Comparison of ENCODE assay signal across 18 cellular contexts in the genomic region with DNA sequence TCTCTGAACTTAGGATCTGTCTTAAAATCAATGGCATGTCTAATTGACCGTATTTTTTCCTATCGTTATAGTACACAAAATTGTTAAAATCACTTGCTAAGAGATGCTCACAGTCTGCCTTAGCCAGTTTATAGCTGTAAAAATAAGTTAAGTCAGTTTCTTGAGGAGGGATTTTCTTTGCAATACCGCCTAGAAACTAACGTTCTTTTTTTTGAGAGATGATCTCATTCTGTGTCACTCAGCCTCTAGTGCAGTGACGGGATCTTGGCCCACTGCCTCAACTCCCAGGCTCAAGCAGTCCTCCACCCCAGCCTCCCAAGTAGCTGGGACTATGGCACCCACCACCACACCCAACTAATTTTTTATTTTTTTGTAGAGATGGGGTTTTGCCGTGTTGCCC. TPM values are rescaled to one million over a fixed set of nuclear protein-coding genes. Genes with fewer than 3 reads are reported as not detected.
DNase-seq lines count a peak whose midpoint lies in the region; ATAC-seq, FAIRE-seq and TF ChIP-seq lines count a peak whose summit lies in the region.
"Had no signal": no experiment of that assay in that cellular context is flagged by ENCODE, and none has a peak within 500 bp of the region (broad histone marks: within the 10 kb centered on the region; RNA-seq: fewer than 3 reads in every experiment).

No MANE protein-coding gene starts in this region.

- H3K36me3 ChIP-seq in SJSA1 (peaks cover 85% of the 10 kb centered on the region), fibroblast of lung (ENCODE audit: control insufficient read depth, insufficient read depth, low read length) (no peaks in the 10 kb centered on the region)
- H3K36me3 ChIP-seq: pancreas had no signal

- H3K9me3 ChIP-seq in SJSA1 (replicated peaks) (no peaks in the 10 kb centered on the region), fibroblast of lung (ENCODE audit: control insufficient read depth, insufficient read depth, low read depth, low read length) (no peaks in the 10 kb centered on the region)
- H3K9me3 ChIP-seq: A549, pancreas had no signal

- TF ChIP-seq CTCF in fibroblast of lung (conservative IDR thresholded peaks at IDR 0.05 in 1 of 2, IDR thresholded peaks at IDR 0.05 in 1 of 2; ENCODE audit: low read depth in 1 of 2, low read length in 2 of 2) = no peak
- no peak for TF ChIP-seq CTCF in GM10248 (IDR thresholded peaks at IDR 0.05; ENCODE audit: control extremely low read depth, extremely low read depth, low read depth, missing control alignments)

- H3K4me2 ChIP-seq in fibroblast of lung (ENCODE audit: extremely low read depth, insufficient read depth, low read length) = no peak overlapping the region
- H3K4me2 ChIP-seq: A549 had no signal

- H4K20me1 ChIP-seq in fibroblast of lung (ENCODE audit: control insufficient read depth, extremely low read depth, insufficient read depth, low read length) = no peaks in the 10 kb centered on the region

- no peak for ATAC-seq in GM19395 (IDR thresholded peaks at IDR 0.05; ENCODE audit: unreplicated experiment)
- no peak for ATAC-seq in GM18517 (IDR thresholded peaks at IDR 0.05; ENCODE audit: unreplicated experiment)
- ATAC-seq: A549, pancreas had no signal

- H3K79me2 ChIP-seq in fibroblast of lung (ENCODE audit: control insufficient read depth, insufficient read depth, low read length) = peaks cover 58% of the 10 kb centered on the region

- H3K27me3 ChIP-seq in SJSA1 (replicated peaks) (no peaks in the 10 kb centered on the region), fibroblast of lung (ENCODE audit: control insufficient read depth, insufficient read depth, low read length) (no peaks in the 10 kb centered on the region)
- H3K27me3 ChIP-seq: pancreas had no signal

- CTCF ChIA-PET in GM10248 (lab: Yijun Ruan, JAX) = interaction anchor here (0.8 to 2.2 kb wide), 2 partner anchors 9 to 11 kb away, joined by 3 to 19 read pairs; partner anchors contain the start of gene VPS36

- peak overlapping the region; percentile 29 for H3K4me3 Mint-ChIP-seq in T-helper 2 cell treated with Interferon-gamma antibody and Interleukin-4, amounts not matched to agents 5 μg/mL and 100 μg/mL, for 36 hours
- H3K4me3 Mint-ChIP-seq: memory B cell had no signal

- H3K4me1 Mint-ChIP-seq in T-helper 2 cell treated with Interferon-gamma antibody and Interleukin-4, amounts not matched to agents 5 μg/mL and 100 μg/mL, for 36 hours (ENCODE audit: low read depth) = peaks cover 45% of the 10 kb centered on the region

- no peak for DNase-seq in T-helper 2 cell treated with Interferon-gamma antibody and Interleukin-4, amounts not matched to agents 5 μg/mL and 100 μg/mL, for 36 hours (ENCODE audit: low spot score)
- DNase-seq in T-helper 2 cell = no peak
- DNase-seq in SJSA1 (ENCODE audit: low read depth in 1 of 2, low spot score in 2 of 2) = peak; percentile 43 to 58
- DNase-seq in fibroblast of lung (ENCODE audit: low read depth in 2 of 2) = peak; percentile 61 to 71
- DNase-seq in urothelium cell line (ENCODE audit: low spot score) = peak; percentile 5
- no peak for DNase-seq in GM10248 (ENCODE audit: extremely low spot score)
- DNase-seq: GOT3; NCI-H1105 treated with DMSO at 0.1 percent for 48 hours; NCI-H446 treated with DMSO at 0.1 percent for 48 hours; OCI-M1; pancreas; stimulated activated CD4-positive, alpha-beta T cell treated with anti-CD3 and anti-CD28 coated beads, Interleukin-15, amount 100 ng/mL, for 24 hours had no signal

- H3K9me3 Mint-ChIP-seq in T-helper 2 cell treated with Interferon-gamma antibody and Interleukin-4, amounts not matched to agents 5 μg/mL and 100 μg/mL, for 36 hours = no peaks in the 10 kb centered on the region
- H3K9me3 Mint-ChIP-seq: brain, memory B cell had no signal

- H3K9ac ChIP-seq in fibroblast of lung (ENCODE audit: insufficient read depth, low read length) = no peak overlapping the region

- POLR2A ChIA-PET in GM10248 (lab: Yijun Ruan, JAX) = no interaction called here

- no peak for FAIRE-seq in urothelium cell line (lab: Jason Lieb, UNC)
- FAIRE-seq: A549, endometrium, pancreas had no signal

- no peak overlapping the region for H2AFZ ChIP-seq in fibroblast of lung (ENCODE audit: low read length)

- H3K4me1 ChIP-seq in SJSA1 (replicated peaks) = peaks cover 22% of the 10 kb centered on the region
- peaks cover 7% of the 10 kb centered on the region for H3K4me1 ChIP-seq in fibroblast of lung (ENCODE audit: control insufficient read depth, extremely low read depth, insufficient read depth, low read length)

- H3K4me3 ChIP-seq in SJSA1 (no peak overlapping the region), fibroblast of lung (replicated peaks in 1 of 4; ENCODE audit: control extremely low read depth in 1 of 4, insufficient read depth in 1 of 4, low read depth in 3 of 4, low read length in 4 of 4) (no peak overlapping the region)
- H3K4me3 ChIP-seq: A549, pancreas had no signal

- H3K36me3 Mint-ChIP-seq in T-helper 2 cell treated with Interferon-gamma antibody and Interleukin-4, amounts not matched to agents 5 μg/mL and 100 μg/mL, for 36 hours (ENCODE audit: low read depth) = peaks cover 61% of the 10 kb centered on the region

- H3K27ac ChIP-seq in SJSA1 (peak overlapping the region; percentile 46), fibroblast of lung (ENCODE audit: insufficient read depth, low read length) (peak overlapping the region; percentile 4)
- H3K27ac ChIP-seq: A549, pancreas had no signal

- no peaks in the 10 kb centered on the region for H3K27me3 Mint-ChIP-seq in T-helper 2 cell treated with Interferon-gamma antibody and Interleukin-4, amounts not matched to agents 5 μg/mL and 100 μg/mL, for 36 hours (ENCODE audit: low read depth)
- H3K27me3 Mint-ChIP-seq: memory B cell had no signal

- H3K27ac Mint-ChIP-seq in T-helper 2 cell treated with Interferon-gamma antibody and Interleukin-4, amounts not matched to agents 5 μg/mL and 100 μg/mL, for 36 hours = no peak overlapping the region
- H3K27ac Mint-ChIP-seq: memory B cell had no signal

RNA-seq across cellular contexts. Expression of gene CKAP2, which starts 4.4 kb away (rescaled TPM):
- 57.8 and 77.7 TPM in 2 replicates for total RNA-seq in SJSA1 (2014; rRNA removed; shearing (Covaris generic))
- 9.5 and 24.8 TPM in 2 replicates for total RNA-seq in fibroblast of lung
- 10.5 and 28.2 TPM in 2 replicates for polyA plus RNA-seq in fibroblast of lung
- polyA plus RNA-seq in fibroblast of lung (2012) = 12.8 and 34.0 TPM in 2 replicates
- polyA minus RNA-seq in fibroblast of lung (ENCODE audit: low replicate concordance) = 2.3 and 2.4 TPM in 2 replicates

RNA-seq across cellular contexts. Expression of gene VPS36, which starts 9.2 kb away (rescaled TPM):
- 33.1 and 42.3 TPM in 2 replicates for total RNA-seq in SJSA1 (2014; rRNA removed; shearing (Covaris generic))
- total RNA-seq in fibroblast of lung = 22.6 and 28.2 TPM in 2 replicates
- polyA plus RNA-seq in fibroblast of lung = 15.8 and 16.2 TPM in 2 replicates
- polyA plus RNA-seq in fibroblast of lung (2012) = 12.9 and 13.9 TPM in 2 replicates
- 3.9 and 7.8 TPM in 2 replicates for polyA minus RNA-seq in fibroblast of lung (ENCODE audit: low replicate concordance)

RNA-seq across cellular contexts. Expression of gene THSD1, which starts 53.7 kb away (rescaled TPM):
- 0.34 and 0.75 TPM in 2 replicates for total RNA-seq in SJSA1 (2014; rRNA removed; shearing (Covaris generic))
- 9.1 and 9.8 TPM in 2 replicates for total RNA-seq in fibroblast of lung
- 5.2 and 10.2 TPM in 2 replicates for polyA plus RNA-seq in fibroblast of lung
- polyA plus RNA-seq in fibroblast of lung (2012) = 3.7 and 7.8 TPM in 2 replicates
- 4.4 and 14.9 TPM in 2 replicates for polyA minus RNA-seq in fibroblast of lung (ENCODE audit: low replicate concordance)

Comparison
In these comparisons a context has a peak if more than half of its experiments do, and no peak if none do; other contexts are left out.
1. DNase-seq: peak in SJSA1 (2 of 2), fibroblast of lung (2 of 2) and urothelium cell line (single experiment); none in T-helper 2 cell treated with Interferon-gamma antibody and Interleukin-4, amounts not matched to agents 5 μg/mL and 100 μg/mL, for 36 hours (single experiment), T-helper 2 cell (0 of 5) and GM10248 (single experiment).